In the genomic region with DNA sequence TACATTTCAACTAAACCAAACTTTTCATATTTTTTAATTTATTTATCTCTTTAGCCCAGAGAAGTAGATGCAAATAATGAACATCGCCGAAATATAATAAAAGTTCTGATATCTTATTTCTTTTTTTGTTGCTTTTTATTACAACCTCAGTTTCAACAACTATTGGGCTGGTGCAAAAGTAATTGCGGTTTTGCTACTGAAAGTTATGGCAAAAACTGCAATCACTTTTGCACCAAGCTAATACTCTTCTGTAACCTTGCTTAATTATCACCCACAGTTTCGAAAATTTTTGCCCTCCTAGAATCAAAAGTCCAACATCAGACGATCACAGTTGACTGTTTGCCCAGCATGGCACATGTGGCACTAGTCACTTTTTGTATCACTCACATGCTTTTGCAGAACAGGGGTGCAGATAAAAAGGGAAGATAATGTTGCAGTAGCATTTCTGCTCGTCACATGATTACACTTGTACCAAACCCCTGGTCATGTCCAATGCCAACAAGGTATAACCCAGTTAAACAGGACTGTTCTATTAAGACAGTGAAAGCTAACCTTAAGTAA, we compare ENCODE assay signal across 24 cellular contexts.
"Had no signal": no experiment of that assay in that cellular context is flagged by ENCODE, and none has a peak within 500 bp of the region (broad histone marks: within the 10 kb centered on the region; RNA-seq: fewer than 3 reads in every experiment).

No MANE protein-coding gene starts in this region.

- H3K4me3 ChIP-seq: MG63, SJSA1, SK-N-MC had no signal

- DNase-seq: Karpas-422, KG1, MG63, NCI-H1092, NCI-H1105 treated with DMSO at 0.1 percent for 48 hours, NCI-H1417 treated with DMSO at 0.1 percent for 48 hours, NCI-H146, NCI-H1694 treated with DMSO at 0.1 percent for 48 hours, NCI-H1930, NCI-H2081 treated with DMSO at 0.1 percent for 48 hours, NCI-H2171, NCI-H226, NCI-H446, NCI-H510A, NCI-H524 treated with DMSO at 0.1 percent for 48 hours, NCI-H69, NCI-H774, RPMI8226, SIG-M5 had no signal

- FAIRE-seq: HTR-8/SVneo, RCC 7860 had no signal

- H3K36me3 ChIP-seq: MG63, SJSA1 had no signal

- H3K27me3 ChIP-seq: MG63, SJSA1 had no signal

- H3K27ac ChIP-seq: HL-60, SJSA1, SK-N-MC had no signal

- H3K4me1 ChIP-seq: SJSA1 had no signal

- H3K9me3 ChIP-seq: MG63, SJSA1 had no signal
